Comparison of ENCODE assay signal across 16 cellular contexts in the genomic region with DNA sequence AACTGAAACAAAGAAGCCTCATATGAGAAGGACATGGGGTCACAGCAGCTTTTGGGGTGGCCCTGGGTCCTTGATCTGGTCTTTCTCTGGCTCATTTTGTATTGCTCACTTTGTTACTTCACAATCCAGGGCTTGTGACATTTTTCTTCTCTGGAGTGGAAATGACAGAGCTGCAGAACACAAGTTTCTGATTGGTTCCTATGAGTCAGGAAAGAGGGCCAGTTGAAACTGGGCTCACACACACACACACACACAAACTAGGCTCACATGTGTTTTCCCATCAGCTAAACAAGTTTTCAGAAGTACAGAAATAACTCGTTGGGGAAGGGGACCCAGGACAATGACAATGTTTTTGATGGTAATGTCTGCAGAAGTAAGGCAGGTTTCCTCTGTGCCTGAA. TPM values are rescaled to one million over a fixed set of nuclear protein-coding genes. Genes with fewer than 3 reads are reported as not detected.
"Had no signal": no experiment of that assay in that cellular context is flagged by ENCODE, and none has a peak within 500 bp of the region (broad histone marks: within the 10 kb centered on the region; RNA-seq: fewer than 3 reads in every experiment).

No MANE protein-coding gene starts in this region.

- H3K4me3 ChIP-seq: body of pancreas, mucosa of descending colon, stomach, tibial artery had no signal

- DNase-seq: activated CD4-positive, alpha-beta T cell treated with anti-CD3 and anti-CD28 coated beads for 4 hours; activated CD8-positive, alpha-beta memory T cell treated with anti-CD3 and anti-CD28 coated beads for 24 hours; amniotic stem cell; body of pancreas; head of caudate nucleus; left colon; mammary epithelial cell; mucosa of descending colon; SK-N-SH; stimulated activated CD4-positive, alpha-beta T cell treated with anti-CD3 and anti-CD28 coated beads, Interleukin-15, amount 100 ng/mL, for 24 hours; stimulated activated CD4-positive, alpha-beta T cell treated with anti-CD3 and anti-CD28 coated beads, Interleukin-4, amount 100 ng/mL, for 24 hours; stomach; T-helper 1 cell; tibial artery; WERI-Rb-1 had no signal

- H3K9me2 ChIP-seq: SK-N-SH had no signal

- H3K27ac ChIP-seq: body of pancreas, tibial artery, WERI-Rb-1 had no signal

- H3K9ac ChIP-seq: SK-N-SH had no signal

- H3K27me3 ChIP-seq: body of pancreas, stomach, tibial artery had no signal

- H3K9me3 ChIP-seq: body of pancreas, mucosa of descending colon, SK-N-SH, stomach, tibial artery had no signal

- ATAC-seq: body of pancreas; left colon; mucosa of descending colon; natural killer cell treated with Interleukin-12 subunit alpha and Interleukin-12 subunit beta and Interleukin-15 and Interleukin-18, amount 100 ng/mL, for 72 hours had no signal

- H3K4me2 ChIP-seq: SK-N-SH had no signal

- H3K36me3 ChIP-seq: stomach, tibial artery, WERI-Rb-1 had no signal

RNA-seq across cellular contexts. Expression of gene TMC1, which starts 54.3 kb away (rescaled TPM):
- total RNA-seq: body of pancreas; mammary epithelial cell; natural killer cell treated with Interleukin-12 subunit alpha and Interleukin-12 subunit beta and Interleukin-15 and Interleukin-18, amount 100 ng/mL, for 72 hours had no signal
- polyA plus RNA-seq: SK-N-SH had no signal
